12 cellular contexts compared by ENCODE assay signal in genomic region chr1:241638091-241638682, GRCh38. TPM values are rescaled to one million over a fixed set of nuclear protein-coding genes. Genes with fewer than 3 reads are reported as not detected.
DNase-seq lines count a peak whose midpoint lies in the region; FAIRE-seq and TF ChIP-seq lines count a peak whose summit lies in the region.
"Had no signal": no experiment of that assay in that cellular context is flagged by ENCODE, and none has a peak within 500 bp of the region (broad histone marks: within the 10 kb centered on the region; RNA-seq: fewer than 3 reads in every experiment).

No MANE protein-coding gene starts in this region.

- H3K4me3 Mint-ChIP-seq in endodermal cell: peak overlapping the region; percentile 72

- H3K9me3 ChIP-seq in OCI-LY7 (ENCODE audit: low read length) (no peaks in the 10 kb centered on the region), endodermal cell (ENCODE audit: control insufficient read depth, low read length) (peaks cover 18% of the 10 kb centered on the region), neuron (ENCODE audit: low read length) (peaks cover 10% of the 10 kb centered on the region), small intestine (ENCODE audit: control insufficient read depth, low read depth) (no peaks in the 10 kb centered on the region)
- H3K9me3 ChIP-seq: left lung had no signal

- no peaks in the 10 kb centered on the region for H4K20me1 ChIP-seq in OCI-LY7 (ENCODE audit: insufficient read depth, low read length)

- TF ChIP-seq CTCF in GM12875 (IDR thresholded peaks at IDR 0.05; ENCODE audit: borderline replicate concordance, insufficient read depth, low read depth, low read length): no peak
- no peak for TF ChIP-seq CTCF in OCI-LY7 (conservative IDR thresholded peaks at IDR 0.05; ENCODE audit: low read length)
- TF ChIP-seq CTCF in endodermal cell (conservative IDR thresholded peaks at IDR 0.05): no peak

- FAIRE-seq in small intestine (lab: Jason Lieb, UNC): no peak

- DNase-seq in OCI-LY7 (ENCODE audit: low spot score) (no peak), endodermal cell (no peak), NCI-H446 treated with DMSO at 0.1 percent for 48 hours (lab: John Stamatoyannopoulos, UW) (no peak), small intestine (no peak)
- no peak for DNase-seq in activated effector memory CD4-positive, alpha-beta T cell treated with anti-CD3 and anti-CD28 coated beads, Interleukin-2, amount 50 U/mL, for 16 hours
- DNase-seq: central memory CD4-positive, alpha-beta T cell; left lung; NCI-H1092 treated with DMSO at 0.1 percent for 48 hours; stimulated activated CD4-positive, alpha-beta T cell treated with anti-CD3 and anti-CD28 coated beads, Interleukin-4, amount 100 ng/mL, for 4 hours; T-helper 17 cell had no signal

- POLR2A ChIA-PET in OCI-LY7 (lab: Charles Lee): interaction anchor here (0.7 to 2.8 kb wide), 3 partner anchors 11 to 148 kb away, joined by 3 to 8 read pairs (median 3); no protein-coding TSS in a partner anchor

- H3K27me3 Mint-ChIP-seq in endodermal cell (ENCODE audit: insufficient read depth): peaks cover 54% of the 10 kb centered on the region
- H3K27me3 Mint-ChIP-seq: T-helper 17 cell had no signal

- no peak overlapping the region for H3K9ac ChIP-seq in endodermal cell (ENCODE audit: extremely low read depth, low read length, poor library complexity, severe bottlenecking)

- H3K36me3 ChIP-seq in OCI-LY7 (ENCODE audit: insufficient read depth, low read length) (peaks cover 24% of the 10 kb centered on the region), endodermal cell (ENCODE audit: control insufficient read depth, insufficient read depth, low read length) (no peaks in the 10 kb centered on the region), neuron (ENCODE audit: insufficient read depth, low read length) (peaks cover 38% of the 10 kb centered on the region), small intestine (ENCODE audit: control insufficient read depth in 2 of 2, insufficient read depth in 2 of 2, low read length in 2 of 2) (no peaks in the 10 kb centered on the region)

- intact Hi-C loops in OCI-LY7 (cut with micrococcal nuclease; ENCODE audit: unreplicated experiment): no loop called here

- H3K4me3 ChIP-seq in GM12875 (ENCODE audit: low read depth, low read length) (peak overlapping the region; percentile 34), OCI-LY7 (ENCODE audit: low read depth, low read length, poor library complexity, severe bottlenecking) (peak overlapping the region; percentile 98), endodermal cell (ENCODE audit: low read length) (peak overlapping the region; percentile 83), neuron (ENCODE audit: low read length) (peak overlapping the region; percentile 98), small intestine (ENCODE audit: low read depth in 1 of 2, low read length in 2 of 2) (no peak overlapping the region)

- CTCF ChIA-PET in OCI-LY7 (lab: Charles Lee; ENCODE audit: unreplicated experiment): interaction anchor here (1.1 kb wide), 1 partner anchor 27 kb away, joined by 3 read pairs; no protein-coding TSS in a partner anchor

- H3K4me1 ChIP-seq in OCI-LY7 (ENCODE audit: insufficient read depth, low read length, poor library complexity, severe bottlenecking) (peaks cover 37% of the 10 kb centered on the region), endodermal cell (ENCODE audit: control insufficient read depth, insufficient read depth, low read length) (no peaks in the 10 kb centered on the region), neuron (ENCODE audit: insufficient read depth, low read length) (peaks cover 11% of the 10 kb centered on the region), small intestine (ENCODE audit: control insufficient read depth in 2 of 2, insufficient read depth in 1 of 2, low read depth in 1 of 2, low read length in 1 of 2) (peaks cover 0 to 2% of the 10 kb centered on the region in 2 donors)

- H3K4me1 Mint-ChIP-seq in endodermal cell: peaks cover 18% of the 10 kb centered on the region

- H2AFZ ChIP-seq in OCI-LY7 (ENCODE audit: low read length) (no peak overlapping the region), neuron (ENCODE audit: low read depth, low read length) (no peak overlapping the region)

- peak overlapping the region; percentile 93 for H3K4me2 ChIP-seq in OCI-LY7 (ENCODE audit: low read length)

- H3K27ac Mint-ChIP-seq in endodermal cell: no peak overlapping the region

- WGBS in endodermal cell (ENCODE audit: insufficient coverage in 1 of 2, insufficient read length in 1 of 2), 2 experiments: 78 to 83% methylated on average over 2 to 5 of the region's 5 CpGs
- 67 to 74% (median 71%) methylated on average over 5 of the region's 5 CpGs for WGBS in small intestine, 3 donors

- H3K9me3 Mint-ChIP-seq in endodermal cell: peaks cover 18% of the 10 kb centered on the region

- H3K27me3 ChIP-seq in endodermal cell (ENCODE audit: control insufficient read depth, insufficient read depth, low read length, poor library complexity, severe bottlenecking) (peaks cover 62% of the 10 kb centered on the region), neuron (ENCODE audit: insufficient read depth, low read length) (no peaks in the 10 kb centered on the region), small intestine (ENCODE audit: control insufficient read depth in 2 of 2, insufficient read depth in 2 of 2, low read length in 2 of 2) (no peaks in the 10 kb centered on the region)
- H3K27me3 ChIP-seq: left lung had no signal

- BruUV-seq in OCI-LY7 (replicated peaks; lab: Mats Ljungman, UMichigan): no TSS peak

- H3K9me2 ChIP-seq in OCI-LY7 (ENCODE audit: insufficient read depth, low read length): no peaks in the 10 kb centered on the region

- H3K27ac ChIP-seq in OCI-LY7 (ENCODE audit: low read depth, low read length, poor library complexity, severe bottlenecking) (no peak overlapping the region), endodermal cell (ENCODE audit: low read depth, low read length) (no peak overlapping the region), small intestine (ENCODE audit: low read depth in 1 of 2, low read length in 1 of 2) (no peak overlapping the region)
- H3K27ac ChIP-seq: left lung had no signal

- H3K36me3 Mint-ChIP-seq in endodermal cell (ENCODE audit: low read depth): peaks cover 25% of the 10 kb centered on the region

- peaks cover 16% of the 10 kb centered on the region; the same call in 1 of the 2 replicates for H3K79me2 ChIP-seq in OCI-LY7 (ENCODE audit: insufficient read depth, low read depth, low read length)

RNA-seq across cellular contexts. Expression of gene CHML, which starts 2.0 kb away (rescaled TPM):
- total RNA-seq in OCI-LY7 (2014; rRNA removed; shearing (Covaris generic)): 19.2 and 22.6 TPM in 2 replicates
- total RNA-seq in OCI-LY7 (2022) (10.7 and 10.8 TPM in 2 replicates), endodermal cell (10 to 100 TPM; 16.4 to 28.5 TPM)
- 20.4 TPM for polyA plus RNA-seq in endodermal cell (2013, experiment 1 of 2)
- polyA plus RNA-seq in endodermal cell (2013, experiment 2 of 2): 19.8 TPM
- 1 to 10 TPM; 1.3 to 2.6 (median 1.9) TPM for polyA plus RNA-seq in small intestine

RNA-seq across cellular contexts. Expression of gene OPN3, which starts 2.0 kb away (rescaled TPM):
- 18.9 and 19.8 TPM in 2 replicates for total RNA-seq in OCI-LY7 (2014; rRNA removed; shearing (Covaris generic))
- total RNA-seq in OCI-LY7 (2022): 10.7 and 14.3 TPM in 2 replicates
- 10 to 100 TPM in 1 of 2 donors, 1 to 10 TPM in 1; 9.0 to 22.5 TPM for total RNA-seq in endodermal cell
- polyA plus RNA-seq in endodermal cell (2013, experiment 1 of 2): 43.6 TPM
- 39.9 TPM for polyA plus RNA-seq in endodermal cell (2013, experiment 2 of 2)
- polyA plus RNA-seq in small intestine: 1 to 10 TPM; 5.0 to 9.2 (median 8.1) TPM

RNA-seq across cellular contexts. Expression of gene WDR64, which starts 13.9 kb away (rescaled TPM):
- total RNA-seq in OCI-LY7 (2014; rRNA removed; shearing (Covaris generic)): not detected in 2 replicates
- total RNA-seq in OCI-LY7 (2022) (not detected in 2 replicates), endodermal cell (not detected)
- not detected for polyA plus RNA-seq in endodermal cell (2013, experiment 1 of 2)
- polyA plus RNA-seq in endodermal cell (2013, experiment 2 of 2): not detected
- polyA plus RNA-seq in small intestine: not detected
- total RNA-seq: left lung had no signal

Comparison
In these comparisons a context has a peak if more than half of its experiments do, and no peak if none do; other contexts are left out.
1. H3K4me3 ChIP-seq: peak in GM12875 (single experiment), OCI-LY7 (single experiment), endodermal cell (single experiment) and neuron (single experiment); none in small intestine (0 of 2).